In the genomic region with DNA sequence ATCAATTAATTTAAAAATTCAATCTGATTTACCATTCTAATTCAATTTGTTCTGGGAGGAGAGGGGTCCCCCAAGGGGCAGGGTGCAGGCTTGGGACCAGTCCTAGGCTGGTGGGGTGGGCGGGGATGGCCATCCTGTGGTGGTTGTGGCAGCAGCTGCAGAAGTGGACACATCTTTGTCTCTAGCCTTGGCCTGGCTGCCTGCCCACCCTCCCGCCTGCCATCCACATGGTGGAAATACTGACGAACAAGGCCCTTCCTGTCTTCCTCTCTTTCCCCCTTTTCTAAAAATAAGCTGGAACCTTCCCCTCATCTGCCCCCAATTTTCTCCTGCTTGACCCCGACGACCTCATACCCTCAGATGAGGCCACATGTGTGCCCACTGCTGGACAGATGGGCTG, we compare ENCODE assay signal across 19 cellular contexts.
DNase-seq lines count a peak whose midpoint lies in the region; ATAC-seq and TF ChIP-seq lines count a peak whose summit lies in the region.
"Had no signal": no experiment of that assay in that cellular context is flagged by ENCODE, and none has a peak within 500 bp of the region (broad histone marks: within the 10 kb centered on the region; RNA-seq: fewer than 3 reads in every experiment).

No MANE protein-coding gene starts in this region.

- no peak for TF ChIP-seq CTCF in RWPE1 (conservative IDR thresholded peaks at IDR 0.05; ENCODE audit: low read depth)

- ATAC-seq in sciatic nerve = peak; percentile 71
- ATAC-seq: K562 had no signal

- H3K4me1 Mint-ChIP-seq in immature natural killer cell = no peaks in the 10 kb centered on the region

- DNase-seq in Daoy (ENCODE audit: low read depth) (peak; percentile 27), RWPE1 (ENCODE audit: low spot score) (no peak), globus pallidus (ENCODE audit: low spot score) (peak; percentile 66), sciatic nerve (ENCODE audit: low spot score) (peak; percentile 84), NCI-H187 (lab: John Stamatoyannopoulos, UW) (no peak), immature natural killer cell (no peak), middle frontal gyrus (ENCODE audit: extremely low spot score, low spot score) (no peak), SKM-1 (lab: John Stamatoyannopoulos, UW; ENCODE audit: unreplicated experiment) (no peak)
- DNase-seq: activated CD4-positive, CD25-positive, alpha-beta regulatory T cell; amniotic stem cell; DMS79; NK-92 treated with Interleukin-12 subunit alpha and Interleukin-12 subunit beta, amount 100 ng/mL, for 24 hours; Right ventricle myocardium superior; small intestine; tibial artery had no signal

- no peak overlapping the region for H3K27ac Mint-ChIP-seq in immature natural killer cell
- H3K27ac Mint-ChIP-seq: activated T-helper 2 cell treated with anti-CD3 and anti-CD28 coated beads, Interferon-gamma antibody, Interleukin-2, Interleukin-4, amounts not matched to agents 10 μg/mL and 5 μg/mL and 100 μg/mL, durations not matched to agents 14 hours and 24 hours and 36 hours had no signal

- intact Hi-C loops in sciatic nerve (cut with DNase I) = no loop called here

- no peaks in the 10 kb centered on the region for H3K9me3 Mint-ChIP-seq in immature natural killer cell
- H3K9me3 Mint-ChIP-seq: activated T-helper 2 cell treated with anti-CD3 and anti-CD28 coated beads, Interferon-gamma antibody, Interleukin-2, Interleukin-4, amounts not matched to agents 10 μg/mL and 5 μg/mL and 100 μg/mL, durations not matched to agents 14 hours and 24 hours and 36 hours; mesothelial cell of epicardium had no signal

- H3K4me3 Mint-ChIP-seq in immature natural killer cell = no peak overlapping the region
- H3K4me3 Mint-ChIP-seq: mesothelial cell of epicardium had no signal

- H3K36me3 Mint-ChIP-seq in immature natural killer cell = no peaks in the 10 kb centered on the region
- H3K36me3 Mint-ChIP-seq: mesothelial cell of epicardium had no signal

- POLR2A ChIA-PET in RWPE1 (lab: Yijun Ruan, JAX; ENCODE audit: low non-redundant PET) = no interaction called here

- CTCF ChIA-PET in RWPE1 (lab: Yijun Ruan, JAX) = interaction anchor here (0.7 to 1.6 kb wide), 6 partner anchors 11 to 451 kb away, joined by 3 to 9 read pairs (median 3); partner anchors contain the start of gene FOXD2

- peak overlapping the region; percentile 73 for H3K27ac ChIP-seq in RWPE1
- H3K27ac ChIP-seq: C4-2B had no signal

- peaks cover 0 to 8% (median 3%) of the 10 kb centered on the region in 3 donors for H3K27me3 Mint-ChIP-seq in immature natural killer cell (ENCODE audit: low read depth in 3 of 3)

Comparison
In these comparisons a context has a peak if more than half of its experiments do, and no peak if none do; other contexts are left out.
1. DNase-seq: peak in Daoy (single experiment), globus pallidus (single experiment) and sciatic nerve (single experiment); none in RWPE1 (single experiment), NCI-H187 (0 of 2), immature natural killer cell (0 of 3), middle frontal gyrus (single experiment) and SKM-1 (single experiment).